Comparison of ENCODE assay signal across 1 cellular context in the genomic region with DNA sequence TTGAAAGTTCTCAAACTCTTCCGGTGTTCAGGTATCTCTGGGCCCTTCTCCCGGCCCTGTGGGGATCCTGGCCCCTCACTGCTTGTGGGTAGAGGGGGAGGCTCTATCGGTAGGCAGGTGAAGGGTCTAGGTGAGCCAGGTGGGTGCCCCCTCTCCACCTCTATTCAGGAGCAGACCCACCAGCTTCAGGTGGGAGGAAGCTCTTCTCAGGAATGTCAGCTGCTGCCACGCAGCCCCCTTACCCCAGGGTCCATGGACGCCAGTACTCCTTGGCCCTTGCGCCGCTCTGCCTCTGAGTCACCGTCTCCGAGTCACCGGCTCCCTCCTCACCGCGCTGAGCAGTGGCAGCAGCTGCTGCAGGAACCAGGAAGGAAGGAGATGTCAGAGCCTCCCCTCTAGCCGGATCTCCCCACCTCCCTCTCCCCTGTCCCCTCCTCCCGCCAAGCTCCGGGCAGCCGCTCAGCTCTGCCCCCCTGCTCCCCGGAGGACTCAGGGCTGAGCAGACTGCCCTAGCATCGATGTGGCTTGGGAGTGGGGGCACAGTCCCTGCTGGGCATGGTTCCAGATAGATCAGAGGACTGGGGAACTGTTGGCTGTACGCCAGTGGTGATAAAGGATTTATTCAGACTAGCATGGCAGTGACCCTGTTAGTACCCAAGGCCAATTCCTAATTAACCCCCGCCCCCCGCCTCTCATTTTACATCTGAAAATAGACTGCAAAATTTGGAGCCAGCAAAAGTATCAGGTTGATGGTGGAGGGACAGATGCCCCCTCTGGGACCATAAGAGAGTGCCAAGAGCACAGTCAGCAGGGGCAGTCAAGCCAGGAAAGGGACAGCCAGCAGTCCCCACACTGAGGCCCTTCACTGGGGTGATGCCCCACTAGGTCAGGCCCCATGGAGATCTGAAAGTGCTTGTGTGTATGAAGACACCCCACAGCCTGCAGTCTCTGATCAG.
TF ChIP-seq lines count a peak whose summit lies in the region.

A gene with protein sequence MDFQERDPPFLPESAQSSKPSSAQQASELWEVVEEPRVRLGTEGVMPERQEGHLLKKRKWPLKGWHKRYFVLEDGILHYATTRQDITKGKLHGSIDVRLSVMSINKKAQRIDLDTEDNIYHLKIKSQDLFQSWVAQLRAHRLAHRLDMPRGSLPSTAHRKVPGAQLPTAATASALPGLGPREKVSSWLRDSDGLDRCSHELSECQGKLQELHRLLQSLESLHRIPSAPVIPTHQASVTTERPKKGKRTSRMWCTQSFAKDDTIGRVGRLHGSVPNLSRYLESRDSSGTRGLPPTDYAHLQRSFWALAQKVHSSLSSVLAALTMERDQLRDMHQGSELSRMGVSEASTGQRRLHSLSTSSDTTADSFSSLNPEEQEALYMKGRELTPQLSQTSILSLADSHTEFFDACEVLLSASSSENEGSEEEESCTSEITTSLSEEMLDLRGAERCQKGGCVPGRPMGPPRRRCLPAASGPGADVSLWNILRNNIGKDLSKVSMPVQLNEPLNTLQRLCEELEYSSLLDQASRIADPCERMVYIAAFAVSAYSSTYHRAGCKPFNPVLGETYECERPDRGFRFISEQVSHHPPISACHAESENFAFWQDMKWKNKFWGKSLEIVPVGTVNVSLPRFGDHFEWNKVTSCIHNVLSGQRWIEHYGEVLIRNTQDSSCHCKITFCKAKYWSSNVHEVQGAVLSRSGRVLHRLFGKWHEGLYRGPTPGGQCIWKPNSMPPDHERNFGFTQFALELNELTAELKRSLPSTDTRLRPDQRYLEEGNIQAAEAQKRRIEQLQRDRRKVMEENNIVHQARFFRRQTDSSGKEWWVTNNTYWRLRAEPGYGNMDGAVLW (minus strand): TSS at position 371 of the 956 bp plus-strand sequence. CDS start 1,516 bp downstream, outside the sequence.

TF ChIP-seq in WTC11, 78 proteins besides CTCF, POLR2A, EP300 and RAD21 (continued from another document):
- TF ChIP-seq, protein P1, sequence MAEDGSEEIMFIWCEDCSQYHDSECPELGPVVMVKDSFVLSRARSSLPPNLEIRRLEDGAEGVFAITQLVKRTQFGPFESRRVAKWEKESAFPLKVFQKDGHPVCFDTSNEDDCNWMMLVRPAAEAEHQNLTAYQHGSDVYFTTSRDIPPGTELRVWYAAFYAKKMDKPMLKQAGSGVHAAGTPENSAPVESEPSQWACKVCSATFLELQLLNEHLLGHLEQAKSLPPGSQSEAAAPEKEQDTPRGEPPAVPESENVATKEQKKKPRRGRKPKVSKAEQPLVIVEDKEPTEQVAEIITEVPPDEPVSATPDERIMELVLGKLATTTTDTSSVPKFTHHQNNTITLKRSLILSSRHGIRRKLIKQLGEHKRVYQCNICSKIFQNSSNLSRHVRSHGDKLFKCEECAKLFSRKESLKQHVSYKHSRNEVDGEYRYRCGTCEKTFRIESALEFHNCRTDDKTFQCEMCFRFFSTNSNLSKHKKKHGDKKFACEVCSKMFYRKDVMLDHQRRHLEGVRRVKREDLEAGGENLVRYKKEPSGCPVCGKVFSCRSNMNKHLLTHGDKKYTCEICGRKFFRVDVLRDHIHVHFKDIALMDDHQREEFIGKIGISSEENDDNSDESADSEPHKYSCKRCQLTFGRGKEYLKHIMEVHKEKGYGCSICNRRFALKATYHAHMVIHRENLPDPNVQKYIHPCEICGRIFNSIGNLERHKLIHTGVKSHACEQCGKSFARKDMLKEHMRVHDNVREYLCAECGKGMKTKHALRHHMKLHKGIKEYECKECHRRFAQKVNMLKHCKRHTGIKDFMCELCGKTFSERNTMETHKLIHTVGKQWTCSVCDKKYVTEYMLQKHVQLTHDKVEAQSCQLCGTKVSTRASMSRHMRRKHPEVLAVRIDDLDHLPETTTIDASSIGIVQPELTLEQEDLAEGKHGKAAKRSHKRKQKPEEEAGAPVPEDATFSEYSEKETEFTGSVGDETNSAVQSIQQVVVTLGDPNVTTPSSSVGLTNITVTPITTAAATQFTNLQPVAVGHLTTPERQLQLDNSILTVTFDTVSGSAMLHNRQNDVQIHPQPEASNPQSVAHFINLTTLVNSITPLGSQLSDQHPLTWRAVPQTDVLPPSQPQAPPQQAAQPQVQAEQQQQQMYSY (CRISPR knock-in tag; IDR thresholded peaks at IDR 0.05), result no peak
- TF ChIP-seq NFE2L1 (CRISPR knock-in tag; IDR thresholded peaks at IDR 0.05) (no peak), SP1 (CRISPR knock-in tag; conservative IDR thresholded peaks at IDR 0.05) (no peak), NR2C2 (CRISPR knock-in tag; IDR thresholded peaks at IDR 0.05) (no peak), CREB1 (CRISPR knock-in tag; IDR thresholded peaks at IDR 0.05) (no peak), RORB (CRISPR knock-in tag; IDR thresholded peaks at IDR 0.05) (no peak), MYBL2 (CRISPR knock-in tag; IDR thresholded peaks at IDR 0.05) (no peak), ZBTB21 (CRISPR knock-in tag; IDR thresholded peaks at IDR 0.05; ENCODE audit: borderline replicate concordance) (0 out of 2 replicates have a peak, but pooled peaks have one; percentile 18), IRF2 (CRISPR knock-in tag; IDR thresholded peaks at IDR 0.05; ENCODE audit: borderline replicate concordance, low read depth) (no peak), ZNF396 (CRISPR knock-in tag; IDR thresholded peaks at IDR 0.05; ENCODE audit: borderline replicate concordance) (no peak), GABPB1 (CRISPR knock-in tag; IDR thresholded peaks at IDR 0.05) (peak; percentile 47; the same call in 1 of the 2 replicates)
- TF ChIP-seq, protein P2, sequence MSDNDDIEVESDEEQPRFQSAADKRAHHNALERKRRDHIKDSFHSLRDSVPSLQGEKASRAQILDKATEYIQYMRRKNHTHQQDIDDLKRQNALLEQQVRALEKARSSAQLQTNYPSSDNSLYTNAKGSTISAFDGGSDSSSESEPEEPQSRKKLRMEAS (CRISPR knock-in tag; IDR thresholded peaks at IDR 0.05), result 0 out of 2 replicates have a peak, but pooled peaks have one; percentile 17
